ENCODE assay signal across 10 cellular contexts in the genomic region with DNA sequence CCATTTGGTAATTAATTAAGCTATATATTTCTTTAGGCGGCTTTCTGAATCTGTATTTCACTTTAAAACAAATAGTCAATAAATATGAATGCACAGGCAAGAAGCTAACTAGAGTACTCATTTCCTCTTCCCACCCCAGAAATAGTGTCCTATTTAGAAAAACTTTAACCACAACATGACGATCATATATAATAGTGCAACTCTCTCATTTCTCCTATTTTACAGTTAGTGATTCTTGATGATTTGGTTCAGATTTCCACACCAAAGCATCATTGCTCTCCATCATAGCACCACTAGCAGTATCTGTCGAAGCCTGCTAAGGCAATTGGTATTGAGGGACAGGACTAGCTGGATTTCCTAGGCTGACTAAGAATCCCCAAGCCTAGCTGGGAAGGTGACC.
A peak's percentile ranks its signal among the peaks of the same experiment; 100 is the strongest.
DNase-seq lines count a peak whose midpoint lies in the region; ATAC-seq and TF ChIP-seq lines count a peak whose summit lies in the region.
"Had no signal": no experiment of that assay in that cellular context is flagged by ENCODE, and none has a peak within 500 bp of the region (broad histone marks: within the 10 kb centered on the region; RNA-seq: fewer than 3 reads in every experiment).

No MANE protein-coding gene starts in this region.

- DNase-seq in GM20000 (ENCODE audit: low spot score), result peak; percentile 16
- no peak for DNase-seq in activated naive CD4-positive, alpha-beta T cell treated with Interleukin-2 at 50 U/mL for 16 hours
- DNase-seq in GM13977 (ENCODE audit: low spot score), result no peak
- no peak for DNase-seq in activated gamma-delta T cell treated with Interleukin-2 at 50 U/mL for 16 hours
- DNase-seq: HCEC 1CT, NCI-H526 had no signal

- ATAC-seq in GM18502 (IDR thresholded peaks at IDR 0.05; ENCODE audit: poor library complexity, unreplicated experiment), result peak; percentile 93
- peak; percentile 98 for ATAC-seq in HG02938 (IDR thresholded peaks at IDR 0.05; ENCODE audit: unreplicated experiment)
- ATAC-seq in HG03571 (IDR thresholded peaks at IDR 0.05; ENCODE audit: unreplicated experiment), result peak; percentile 97
- no peak for ATAC-seq in SK-N-SH treated with all-trans-retinoic acid at 6 μM for 48 hours

- TF ChIP-seq CTCF in GM20000 (IDR thresholded peaks at IDR 0.05; ENCODE audit: extremely low read depth, missing control alignments), result no peak
- TF ChIP-seq CTCF in GM13977 (IDR thresholded peaks at IDR 0.05; ENCODE audit: extremely low read depth, insufficient read depth, missing control alignments), result no peak

- in situ Hi-C loops in GM13977 (cut with MboI; ENCODE audit: low pct_unique_long_range_greater_than_20kb, low sequenced_read_pairs, unreplicated experiment), result no loop called here

TF ChIP-seq in SK-N-SH treated with all-trans-retinoic acid at 6 μM for 48 hours, 23 proteins besides CTCF, POLR2A, EP300 and RAD21:
- TF ChIP-seq CSDC2 (CRISPR knock-in tag; IDR thresholded peaks at IDR 0.05), result no peak
- no peak for TF ChIP-seq ISL1 (CRISPR knock-in tag; IDR thresholded peaks at IDR 0.05)
- TF ChIP-seq, protein P1, sequence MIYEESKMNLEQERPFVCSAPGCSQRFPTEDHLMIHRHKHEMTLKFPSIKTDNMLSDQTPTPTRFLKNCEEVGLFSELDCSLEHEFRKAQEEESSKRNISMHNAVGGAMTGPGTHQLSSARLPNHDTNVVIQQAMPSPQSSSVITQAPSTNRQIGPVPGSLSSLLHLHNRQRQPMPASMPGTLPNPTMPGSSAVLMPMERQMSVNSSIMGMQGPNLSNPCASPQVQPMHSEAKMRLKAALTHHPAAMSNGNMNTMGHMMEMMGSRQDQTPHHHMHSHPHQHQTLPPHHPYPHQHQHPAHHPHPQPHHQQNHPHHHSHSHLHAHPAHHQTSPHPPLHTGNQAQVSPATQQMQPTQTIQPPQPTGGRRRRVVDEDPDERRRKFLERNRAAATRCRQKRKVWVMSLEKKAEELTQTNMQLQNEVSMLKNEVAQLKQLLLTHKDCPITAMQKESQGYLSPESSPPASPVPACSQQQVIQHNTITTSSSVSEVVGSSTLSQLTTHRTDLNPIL (CRISPR knock-in tag; IDR thresholded peaks at IDR 0.05; ENCODE audit: low read depth), result no peak
- no peak for TF ChIP-seq ZFP3 (CRISPR knock-in tag; IDR thresholded peaks at IDR 0.05)
- TF ChIP-seq, protein P2, sequence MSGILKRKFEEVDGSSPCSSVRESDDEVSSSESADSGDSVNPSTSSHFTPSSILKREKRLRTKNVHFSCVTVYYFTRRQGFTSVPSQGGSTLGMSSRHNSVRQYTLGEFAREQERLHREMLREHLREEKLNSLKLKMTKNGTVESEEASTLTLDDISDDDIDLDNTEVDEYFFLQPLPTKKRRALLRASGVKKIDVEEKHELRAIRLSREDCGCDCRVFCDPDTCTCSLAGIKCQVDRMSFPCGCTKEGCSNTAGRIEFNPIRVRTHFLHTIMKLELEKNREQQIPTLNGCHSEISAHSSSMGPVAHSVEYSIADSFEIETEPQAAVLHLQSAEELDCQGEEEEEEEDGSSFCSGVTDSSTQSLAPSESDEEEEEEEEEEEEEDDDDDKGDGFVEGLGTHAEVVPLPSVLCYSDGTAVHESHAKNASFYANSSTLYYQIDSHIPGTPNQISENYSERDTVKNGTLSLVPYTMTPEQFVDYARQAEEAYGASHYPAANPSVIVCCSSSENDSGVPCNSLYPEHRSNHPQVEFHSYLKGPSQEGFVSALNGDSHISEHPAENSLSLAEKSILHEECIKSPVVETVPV (CRISPR knock-in tag; IDR thresholded peaks at IDR 0.05), result no peak
- TF ChIP-seq, protein P3, sequence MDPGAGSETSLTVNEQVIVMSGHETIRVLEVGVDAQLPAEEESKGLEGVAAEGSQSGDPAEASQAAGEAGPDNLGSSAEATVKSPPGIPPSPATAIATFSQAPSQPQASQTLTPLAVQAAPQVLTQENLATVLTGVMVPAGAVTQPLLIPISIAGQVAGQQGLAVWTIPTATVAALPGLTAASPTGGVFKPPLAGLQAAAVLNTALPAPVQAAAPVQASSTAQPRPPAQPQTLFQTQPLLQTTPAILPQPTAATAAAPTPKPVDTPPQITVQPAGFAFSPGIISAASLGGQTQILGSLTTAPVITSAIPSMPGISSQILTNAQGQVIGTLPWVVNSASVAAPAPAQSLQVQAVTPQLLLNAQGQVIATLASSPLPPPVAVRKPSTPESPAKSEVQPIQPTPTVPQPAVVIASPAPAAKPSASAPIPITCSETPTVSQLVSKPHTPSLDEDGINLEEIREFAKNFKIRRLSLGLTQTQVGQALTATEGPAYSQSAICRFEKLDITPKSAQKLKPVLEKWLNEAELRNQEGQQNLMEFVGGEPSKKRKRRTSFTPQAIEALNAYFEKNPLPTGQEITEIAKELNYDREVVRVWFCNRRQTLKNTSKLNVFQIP (CRISPR knock-in tag; IDR thresholded peaks at IDR 0.05; ENCODE audit: borderline replicate concordance, low read depth), result no peak
- no peak for TF ChIP-seq ZC3H10 (CRISPR knock-in tag; IDR thresholded peaks at IDR 0.05)
- TF ChIP-seq OSR1 (CRISPR knock-in tag; IDR thresholded peaks at IDR 0.05), result no peak
- TF ChIP-seq, protein P4, sequence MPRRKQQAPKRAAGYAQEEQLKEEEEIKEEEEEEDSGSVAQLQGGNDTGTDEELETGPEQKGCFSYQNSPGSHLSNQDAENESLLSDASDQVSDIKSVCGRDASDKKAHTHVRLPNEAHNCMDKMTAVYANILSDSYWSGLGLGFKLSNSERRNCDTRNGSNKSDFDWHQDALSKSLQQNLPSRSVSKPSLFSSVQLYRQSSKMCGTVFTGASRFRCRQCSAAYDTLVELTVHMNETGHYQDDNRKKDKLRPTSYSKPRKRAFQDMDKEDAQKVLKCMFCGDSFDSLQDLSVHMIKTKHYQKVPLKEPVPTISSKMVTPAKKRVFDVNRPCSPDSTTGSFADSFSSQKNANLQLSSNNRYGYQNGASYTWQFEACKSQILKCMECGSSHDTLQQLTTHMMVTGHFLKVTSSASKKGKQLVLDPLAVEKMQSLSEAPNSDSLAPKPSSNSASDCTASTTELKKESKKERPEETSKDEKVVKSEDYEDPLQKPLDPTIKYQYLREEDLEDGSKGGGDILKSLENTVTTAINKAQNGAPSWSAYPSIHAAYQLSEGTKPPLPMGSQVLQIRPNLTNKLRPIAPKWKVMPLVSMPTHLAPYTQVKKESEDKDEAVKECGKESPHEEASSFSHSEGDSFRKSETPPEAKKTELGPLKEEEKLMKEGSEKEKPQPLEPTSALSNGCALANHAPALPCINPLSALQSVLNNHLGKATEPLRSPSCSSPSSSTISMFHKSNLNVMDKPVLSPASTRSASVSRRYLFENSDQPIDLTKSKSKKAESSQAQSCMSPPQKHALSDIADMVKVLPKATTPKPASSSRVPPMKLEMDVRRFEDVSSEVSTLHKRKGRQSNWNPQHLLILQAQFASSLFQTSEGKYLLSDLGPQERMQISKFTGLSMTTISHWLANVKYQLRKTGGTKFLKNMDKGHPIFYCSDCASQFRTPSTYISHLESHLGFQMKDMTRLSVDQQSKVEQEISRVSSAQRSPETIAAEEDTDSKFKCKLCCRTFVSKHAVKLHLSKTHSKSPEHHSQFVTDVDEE (CRISPR knock-in tag; IDR thresholded peaks at IDR 0.05), result no peak
TF ChIP-seq in SK-N-SH treated with all-trans-retinoic acid at 6 μM for 48 hours: peak in this region for 0.
